Comparison of ENCODE assay signal across 17 cellular contexts in genomic region chr2:74293191-74294065, GRCh38. TPM values are rescaled to one million over a fixed set of nuclear protein-coding genes. Genes with fewer than 3 reads are reported as not detected.
A peak's percentile ranks its signal among the peaks of the same experiment; 100 is the strongest.
DNase-seq lines count a peak whose midpoint lies in the region; ATAC-seq and TF ChIP-seq lines count a peak whose summit lies in the region.
"Had no signal": no experiment of that assay in that cellular context is flagged by ENCODE, and none has a peak within 500 bp of the region (broad histone marks: within the 10 kb centered on the region; RNA-seq: fewer than 3 reads in every experiment).

No MANE protein-coding gene starts in this region.

- H3K9me3 Mint-ChIP-seq in CD4-positive, CD25-positive, alpha-beta regulatory T cell, result no peaks in the 10 kb centered on the region
- H3K9me3 Mint-ChIP-seq in chondrocyte (ENCODE audit: low read depth), result peaks cover 5% of the 10 kb centered on the region
- H3K9me3 Mint-ChIP-seq in nephron progenitor cell, result peaks cover 10% of the 10 kb centered on the region

- no peak for ATAC-seq in CD4-positive, CD25-positive, alpha-beta regulatory T cell (ENCODE audit: low read depth in 2 of 2)
- ATAC-seq: body of pancreas; stimulated activated naive CD8-positive, alpha-beta T cell treated with anti-CD3 and anti-CD28 coated beads, Interleukin-15, amount 100 ng/mL, for 72 hours had no signal

- no peaks in the 10 kb centered on the region for H3K36me3 ChIP-seq in CD4-positive, CD25-positive, alpha-beta regulatory T cell (ENCODE audit: control insufficient read depth, insufficient read depth, low read length)
- H3K36me3 ChIP-seq: vagina had no signal

- H3K9me3 ChIP-seq in CD4-positive, CD25-positive, alpha-beta regulatory T cell (ENCODE audit: control insufficient read depth in 2 of 2, low read length in 2 of 2), result no peaks in the 10 kb centered on the region
- H3K9me3 ChIP-seq: body of pancreas, vagina had no signal

- H3K4me1 ChIP-seq in CD4-positive, CD25-positive, alpha-beta regulatory T cell (ENCODE audit: control insufficient read depth, insufficient read depth, low read length, poor library complexity, severe bottlenecking), result peaks cover 27% of the 10 kb centered on the region
- H3K4me1 ChIP-seq: body of pancreas, vagina had no signal

- H3K27me3 ChIP-seq in CD4-positive, CD25-positive, alpha-beta regulatory T cell (ENCODE audit: control insufficient read depth, insufficient read depth, low read length), result no peaks in the 10 kb centered on the region
- H3K27me3 ChIP-seq: body of pancreas, vagina had no signal

- no peaks in the 10 kb centered on the region for H3K27me3 Mint-ChIP-seq in CD4-positive, CD25-positive, alpha-beta regulatory T cell
- H3K27me3 Mint-ChIP-seq in chondrocyte (ENCODE audit: low read depth) (peaks cover 2% of the 10 kb centered on the region), nephron progenitor cell (ENCODE audit: low read depth, poor library complexity) (peaks cover 3% of the 10 kb centered on the region)
- H3K27me3 Mint-ChIP-seq: stimulated activated naive CD8-positive, alpha-beta T cell treated with anti-CD3 and anti-CD28 coated beads, Interleukin-15, amount 100 ng/mL, for 72 hours had no signal

- H3K27ac ChIP-seq in CD4-positive, CD25-positive, alpha-beta regulatory T cell (ENCODE audit: insufficient read depth, low read length, poor library complexity, severe bottlenecking), result no peak overlapping the region
- H3K27ac ChIP-seq: body of pancreas, parathyroid adenoma, vagina had no signal

- H3K36me3 Mint-ChIP-seq in CD4-positive, CD25-positive, alpha-beta regulatory T cell, result peaks cover 30% of the 10 kb centered on the region
- peaks cover 3% of the 10 kb centered on the region for H3K36me3 Mint-ChIP-seq in chondrocyte (ENCODE audit: low read depth)
- H3K36me3 Mint-ChIP-seq in nephron progenitor cell (ENCODE audit: low read depth), result peaks cover 16% of the 10 kb centered on the region

- peaks cover 11 to 28% (median 17%) of the 10 kb centered on the region in 4 donors for H3K4me1 Mint-ChIP-seq in CD4-positive, CD25-positive, alpha-beta regulatory T cell
- H3K4me1 Mint-ChIP-seq in chondrocyte (ENCODE audit: low read depth), result peaks cover 21% of the 10 kb centered on the region
- H3K4me1 Mint-ChIP-seq in nephron progenitor cell, result peaks cover 22% of the 10 kb centered on the region

- peak overlapping the region; percentile 43 to 94 (median 90) for H3K27ac Mint-ChIP-seq in CD4-positive, CD25-positive, alpha-beta regulatory T cell
- H3K27ac Mint-ChIP-seq in chondrocyte (ENCODE audit: unreplicated experiment) (peak overlapping the region; percentile 55), nephron progenitor cell (peak overlapping the region; percentile 70)
- H3K27ac Mint-ChIP-seq: stimulated activated naive CD8-positive, alpha-beta T cell treated with anti-CD3 and anti-CD28 coated beads, Interleukin-15, amount 100 ng/mL, for 72 hours had no signal

- H3K4me3 Mint-ChIP-seq in CD4-positive, CD25-positive, alpha-beta regulatory T cell, result no peak overlapping the region
- H3K4me3 Mint-ChIP-seq in chondrocyte (ENCODE audit: unreplicated experiment) (no peak overlapping the region), nephron progenitor cell (no peak overlapping the region)
- H3K4me3 Mint-ChIP-seq: stimulated activated naive CD8-positive, alpha-beta T cell treated with anti-CD3 and anti-CD28 coated beads, Interleukin-15, amount 100 ng/mL, for 72 hours had no signal

- H3K4me3 ChIP-seq in CD4-positive, CD25-positive, alpha-beta regulatory T cell (ENCODE audit: low read depth, low read length), result no peak overlapping the region
- H3K4me3 ChIP-seq: body of pancreas, vagina had no signal

- TF ChIP-seq CTCF in chondrocyte (IDR thresholded peaks at IDR 0.05) (no peak), nephron progenitor cell (IDR thresholded peaks at IDR 0.05) (no peak), GM10266 (IDR thresholded peaks at IDR 0.05; ENCODE audit: control insufficient read depth, insufficient read depth, low read depth, missing control alignments) (no peak)

- DNase-seq in CD4-positive, CD25-positive, alpha-beta regulatory T cell, result no peak
- DNase-seq in NCI-H2107 (lab: John Stamatoyannopoulos, UW), result peak; percentile 13
- no peak for DNase-seq in chondrocyte (ENCODE audit: low spot score)
- no peak for DNase-seq in nephron progenitor cell
- no peak for DNase-seq in pons (ENCODE audit: low spot score)
- no peak for DNase-seq in amygdala (lab: John Stamatoyannopoulos, UW)
- DNase-seq in UCSD-AML1 (lab: John Stamatoyannopoulos, UW; ENCODE audit: unreplicated experiment), result no peak
- DNase-seq in GM10266 (ENCODE audit: extremely low spot score), result no peak
- DNase-seq: activated CD4-positive, CD25-positive, alpha-beta regulatory T cell treated with anti-CD3 and anti-CD28 coated beads, Interleukin-2, amount 50 U/mL, for 72 hours; activated gamma-delta T cell treated with Interleukin-2 at 50 U/mL for 16 hours; body of pancreas; effector CD4-positive, alpha-beta T cell; NCI-H510A; SIG-M5; stimulated activated naive CD8-positive, alpha-beta T cell treated with anti-CD3 and anti-CD28 coated beads, Interleukin-15, amount 100 ng/mL, for 72 hours had no signal

RNA-seq across cellular contexts. Expression of gene SLC4A5, which starts 49.8 kb away (rescaled TPM):
- total RNA-seq in CD4-positive, CD25-positive, alpha-beta regulatory T cell, result 12.7 TPM
- polyA plus RNA-seq in CD4-positive, CD25-positive, alpha-beta regulatory T cell, result under 1 TPM; 0.30 to 0.93 (median 0.62) TPM
- 0.65 to 2.2 TPM (median 1.2 TPM) in 3 replicates for total RNA-seq in chondrocyte
